In the genomic region with DNA sequence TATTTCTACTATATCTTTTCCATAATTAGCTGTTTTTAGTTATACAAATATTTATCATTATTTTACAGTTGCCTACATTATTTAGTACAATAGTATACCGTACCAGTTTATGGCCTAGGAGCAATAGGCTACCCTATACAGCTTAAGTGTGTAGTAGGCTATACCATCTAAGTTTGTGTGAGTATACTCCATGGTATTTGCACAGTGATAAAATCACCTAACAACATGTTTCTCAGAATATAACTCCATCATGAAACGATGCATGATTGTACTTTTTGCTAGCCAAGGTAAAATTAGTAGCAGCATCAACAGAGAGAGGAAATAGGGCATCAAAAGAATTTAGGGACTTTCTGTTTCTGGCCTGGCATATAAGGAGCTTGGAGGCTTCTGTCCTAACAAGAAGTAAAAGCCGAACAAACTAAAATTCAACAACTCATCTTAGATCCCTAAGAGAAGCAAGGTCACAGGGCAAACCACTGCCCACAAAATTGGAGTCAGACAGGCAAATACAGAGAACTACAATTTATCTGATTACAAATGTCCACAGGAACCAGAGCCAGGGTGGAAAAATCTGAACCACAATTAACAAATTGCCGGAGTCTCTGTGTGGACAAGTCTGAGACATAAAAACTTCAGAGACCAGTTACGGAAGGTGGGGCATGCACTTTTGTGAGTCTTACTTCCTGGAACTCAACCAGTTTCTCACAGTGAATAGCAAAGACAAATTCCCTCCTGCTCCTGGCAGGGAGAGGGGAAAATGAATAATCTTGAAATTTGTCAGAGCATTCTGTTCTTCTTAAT, we compare ENCODE assay signal across 1 cellular context.
TF ChIP-seq lines count a peak whose summit lies in the region.

No MANE protein-coding gene starts in this region.

TF ChIP-seq in GM23338, 12 proteins besides CTCF, POLR2A, EP300 and RAD21 (continued from another document):
- TF ChIP-seq, protein P1, sequence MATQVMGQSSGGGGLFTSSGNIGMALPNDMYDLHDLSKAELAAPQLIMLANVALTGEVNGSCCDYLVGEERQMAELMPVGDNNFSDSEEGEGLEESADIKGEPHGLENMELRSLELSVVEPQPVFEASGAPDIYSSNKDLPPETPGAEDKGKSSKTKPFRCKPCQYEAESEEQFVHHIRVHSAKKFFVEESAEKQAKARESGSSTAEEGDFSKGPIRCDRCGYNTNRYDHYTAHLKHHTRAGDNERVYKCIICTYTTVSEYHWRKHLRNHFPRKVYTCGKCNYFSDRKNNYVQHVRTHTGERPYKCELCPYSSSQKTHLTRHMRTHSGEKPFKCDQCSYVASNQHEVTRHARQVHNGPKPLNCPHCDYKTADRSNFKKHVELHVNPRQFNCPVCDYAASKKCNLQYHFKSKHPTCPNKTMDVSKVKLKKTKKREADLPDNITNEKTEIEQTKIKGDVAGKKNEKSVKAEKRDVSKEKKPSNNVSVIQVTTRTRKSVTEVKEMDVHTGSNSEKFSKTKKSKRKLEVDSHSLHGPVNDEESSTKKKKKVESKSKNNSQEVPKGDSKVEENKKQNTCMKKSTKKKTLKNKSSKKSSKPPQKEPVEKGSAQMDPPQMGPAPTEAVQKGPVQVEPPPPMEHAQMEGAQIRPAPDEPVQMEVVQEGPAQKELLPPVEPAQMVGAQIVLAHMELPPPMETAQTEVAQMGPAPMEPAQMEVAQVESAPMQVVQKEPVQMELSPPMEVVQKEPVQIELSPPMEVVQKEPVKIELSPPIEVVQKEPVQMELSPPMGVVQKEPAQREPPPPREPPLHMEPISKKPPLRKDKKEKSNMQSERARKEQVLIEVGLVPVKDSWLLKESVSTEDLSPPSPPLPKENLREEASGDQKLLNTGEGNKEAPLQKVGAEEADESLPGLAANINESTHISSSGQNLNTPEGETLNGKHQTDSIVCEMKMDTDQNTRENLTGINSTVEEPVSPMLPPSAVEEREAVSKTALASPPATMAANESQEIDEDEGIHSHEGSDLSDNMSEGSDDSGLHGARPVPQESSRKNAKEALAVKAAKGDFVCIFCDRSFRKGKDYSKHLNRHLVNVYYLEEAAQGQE (IDR thresholded peaks at IDR 0.05; ENCODE audit: unreplicated experiment): no peak
- TF ChIP-seq, protein P2, sequence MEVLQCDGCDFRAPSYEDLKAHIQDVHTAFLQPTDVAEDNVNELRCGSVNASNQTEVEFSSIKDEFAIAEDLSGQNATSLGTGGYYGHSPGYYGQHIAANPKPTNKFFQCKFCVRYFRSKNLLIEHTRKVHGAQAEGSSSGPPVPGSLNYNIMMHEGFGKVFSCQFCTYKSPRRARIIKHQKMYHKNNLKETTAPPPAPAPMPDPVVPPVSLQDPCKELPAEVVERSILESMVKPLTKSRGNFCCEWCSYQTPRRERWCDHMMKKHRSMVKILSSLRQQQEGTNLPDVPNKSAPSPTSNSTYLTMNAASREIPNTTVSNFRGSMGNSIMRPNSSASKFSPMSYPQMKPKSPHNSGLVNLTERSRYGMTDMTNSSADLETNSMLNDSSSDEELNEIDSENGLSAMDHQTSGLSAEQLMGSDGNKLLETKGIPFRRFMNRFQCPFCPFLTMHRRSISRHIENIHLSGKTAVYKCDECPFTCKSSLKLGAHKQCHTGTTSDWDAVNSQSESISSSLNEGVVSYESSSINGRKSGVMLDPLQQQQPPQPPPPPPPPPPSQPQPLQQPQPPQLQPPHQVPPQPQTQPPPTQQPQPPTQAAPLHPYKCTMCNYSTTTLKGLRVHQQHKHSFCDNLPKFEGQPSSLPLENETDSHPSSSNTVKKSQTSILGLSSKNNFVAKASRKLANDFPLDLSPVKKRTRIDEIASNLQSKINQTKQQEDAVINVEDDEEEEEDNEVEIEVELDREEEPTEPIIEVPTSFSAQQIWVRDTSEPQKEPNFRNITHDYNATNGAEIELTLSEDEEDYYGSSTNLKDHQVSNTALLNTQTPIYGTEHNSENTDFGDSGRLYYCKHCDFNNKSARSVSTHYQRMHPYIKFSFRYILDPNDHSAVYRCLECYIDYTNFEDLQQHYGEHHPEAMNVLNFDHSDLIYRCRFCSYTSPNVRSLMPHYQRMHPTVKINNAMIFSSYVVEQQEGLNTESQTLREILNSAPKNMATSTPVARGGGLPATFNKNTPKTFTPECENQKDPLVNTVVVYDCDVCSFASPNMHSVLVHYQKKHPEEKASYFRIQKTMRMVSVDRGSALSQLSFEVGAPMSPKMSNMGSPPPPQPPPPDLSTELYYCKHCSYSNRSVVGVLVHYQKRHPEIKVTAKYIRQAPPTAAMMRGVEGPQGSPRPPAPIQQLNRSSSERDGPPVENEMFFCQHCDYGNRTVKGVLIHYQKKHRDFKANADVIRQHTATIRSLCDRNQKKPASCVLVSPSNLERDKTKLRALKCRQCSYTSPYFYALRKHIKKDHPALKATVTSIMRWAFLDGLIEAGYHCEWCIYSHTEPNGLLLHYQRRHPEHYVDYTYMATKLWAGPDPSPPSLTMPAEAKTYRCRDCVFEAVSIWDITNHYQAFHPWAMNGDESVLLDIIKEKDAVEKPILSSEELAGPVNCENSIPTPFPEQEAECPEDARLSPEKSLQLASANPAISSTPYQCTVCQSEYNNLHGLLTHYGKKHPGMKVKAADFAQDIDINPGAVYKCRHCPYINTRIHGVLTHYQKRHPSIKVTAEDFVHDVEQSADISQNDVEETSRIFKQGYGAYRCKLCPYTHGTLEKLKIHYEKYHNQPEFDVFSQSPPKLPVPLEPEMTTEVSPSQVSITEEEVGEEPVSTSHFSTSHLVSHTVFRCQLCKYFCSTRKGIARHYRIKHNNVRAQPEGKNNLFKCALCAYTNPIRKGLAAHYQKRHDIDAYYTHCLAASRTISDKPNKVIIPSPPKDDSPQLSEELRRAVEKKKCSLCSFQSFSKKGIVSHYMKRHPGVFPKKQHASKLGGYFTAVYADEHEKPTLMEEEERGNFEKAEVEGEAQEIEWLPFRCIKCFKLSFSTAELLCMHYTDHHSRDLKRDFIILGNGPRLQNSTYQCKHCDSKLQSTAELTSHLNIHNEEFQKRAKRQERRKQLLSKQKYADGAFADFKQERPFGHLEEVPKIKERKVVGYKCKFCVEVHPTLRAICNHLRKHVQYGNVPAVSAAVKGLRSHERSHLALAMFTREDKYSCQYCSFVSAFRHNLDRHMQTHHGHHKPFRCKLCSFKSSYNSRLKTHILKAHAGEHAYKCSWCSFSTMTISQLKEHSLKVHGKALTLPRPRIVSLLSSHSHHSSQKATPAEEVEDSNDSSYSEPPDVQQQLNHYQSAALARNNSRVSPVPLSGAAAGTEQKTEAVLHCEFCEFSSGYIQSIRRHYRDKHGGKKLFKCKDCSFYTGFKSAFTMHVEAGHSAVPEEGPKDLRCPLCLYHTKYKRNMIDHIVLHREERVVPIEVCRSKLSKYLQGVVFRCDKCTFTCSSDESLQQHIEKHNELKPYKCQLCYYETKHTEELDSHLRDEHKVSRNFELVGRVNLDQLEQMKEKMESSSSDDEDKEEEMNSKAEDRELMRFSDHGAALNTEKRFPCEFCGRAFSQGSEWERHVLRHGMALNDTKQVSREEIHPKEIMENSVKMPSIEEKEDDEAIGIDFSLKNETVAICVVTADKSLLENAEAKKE (CRISPR knock-in tag; IDR thresholded peaks at IDR 0.05): no peak
- no peak for TF ChIP-seq ZNF331 (CRISPR knock-in tag; IDR thresholded peaks at IDR 0.05; ENCODE audit: low read depth)
- no peak for TF ChIP-seq ZNF114 (CRISPR knock-in tag; IDR thresholded peaks at IDR 0.05)
- TF ChIP-seq CREB1 (CRISPR knock-in tag; IDR thresholded peaks at IDR 0.05; ENCODE audit: low read depth): no peak
- TF ChIP-seq JUNB (IDR thresholded peaks at IDR 0.05; ENCODE audit: unreplicated experiment): no peak
